2 cellular contexts compared by ENCODE assay signal in genomic region chrX:23785564-23785963, GRCh38.
TF ChIP-seq lines count a peak whose summit lies in the region.

No MANE protein-coding gene starts in this region.

TF ChIP-seq in liver, 16 proteins besides CTCF, POLR2A, EP300 and RAD21 (continued from another document):
- TF ChIP-seq ATF3 (IDR thresholded peaks at IDR 0.05) (no peak), NR2F2 (IDR thresholded peaks at IDR 0.05) (no peak), TAF1 (conservative IDR thresholded peaks at IDR 0.05) (no peak), FOXA2 (IDR thresholded peaks at IDR 0.05) (no peak), HNF4G (IDR thresholded peaks at IDR 0.05) (no peak), ZBTB33 (IDR thresholded peaks at IDR 0.05) (no peak), YY1 (IDR thresholded peaks at IDR 0.05) (no peak), JUND (IDR thresholded peaks at IDR 0.05) (no peak), MAX (IDR thresholded peaks at IDR 0.05) (no peak)

TF ChIP-seq in SK-N-SH treated with all-trans-retinoic acid at 6 μM for 48 hours, 23 proteins besides CTCF, POLR2A, EP300 and RAD21 (continued from another document):
- no peak for TF ChIP-seq POU6F1 (CRISPR knock-in tag; IDR thresholded peaks at IDR 0.05; ENCODE audit: borderline replicate concordance, low read depth)
